ENCODE assay signal across 8 cellular contexts in genomic region chr12:49061157-49061650, GRCh38. TPM values are rescaled to one million over a fixed set of nuclear protein-coding genes. Genes with fewer than 3 reads are reported as not detected.
A peak's percentile ranks its signal among the peaks of the same experiment; 100 is the strongest.
DNase-seq lines count a peak whose midpoint lies in the region; ATAC-seq, FAIRE-seq and TF ChIP-seq lines count a peak whose summit lies in the region.

No MANE protein-coding gene starts in this region.

- H3K27me3 ChIP-seq in OCI-LY3 (ENCODE audit: low read depth, low read length) (no peaks in the 10 kb centered on the region), pancreas (no peaks in the 10 kb centered on the region)

- H3K79me2 ChIP-seq in OCI-LY3 (ENCODE audit: low read length) = peaks cover 53% of the 10 kb centered on the region

- H2AFZ ChIP-seq in OCI-LY3 (ENCODE audit: low read depth, low read length) = peak overlapping the region; percentile 97

- FAIRE-seq in pancreas (lab: Jason Lieb, UNC) (no peak), frontal cortex (lab: Jason Lieb, UNC) (no peak)

- TF ChIP-seq CTCF in OCI-LY3 (IDR thresholded peaks at IDR 0.05; ENCODE audit: low read depth, low read length) (no peak), epithelial cell of esophagus (IDR thresholded peaks at IDR 0.05; ENCODE audit: insufficient read depth, low read depth, low read length, missing control alignments) (no peak), pancreas (IDR thresholded peaks at IDR 0.05) (no peak)

- H3K4me2 ChIP-seq in OCI-LY3 (ENCODE audit: low read length) = peak overlapping the region; percentile 97

- DNase-seq in epithelial cell of esophagus (ENCODE audit: low read depth) (no peak), pancreas (no peak), NCI-H510A (lab: John Stamatoyannopoulos, UW) (no peak), hippocampal formation (lab: John Stamatoyannopoulos, UW) (no peak), frontal cortex (ENCODE audit: low spot score in 2 of 2) (no peak), DMS 273 (lab: John Stamatoyannopoulos, UW; ENCODE audit: unreplicated experiment) (no peak)

- H3K4me3 ChIP-seq in OCI-LY3 (ENCODE audit: low read length) (peak overlapping the region; percentile 96), epithelial cell of esophagus (ENCODE audit: low read length) (peak overlapping the region; percentile 76), pancreas (peak overlapping the region; percentile 93 to 99 (median 95))

- peaks cover 34% of the 10 kb centered on the region for H4K20me1 ChIP-seq in OCI-LY3 (ENCODE audit: insufficient read depth, low read length)

- no peaks in the 10 kb centered on the region for H3K36me3 ChIP-seq in ES-I3 (ENCODE audit: insufficient read depth, low read length)
- peaks cover 3% of the 10 kb centered on the region for H3K36me3 ChIP-seq in OCI-LY3 (replicated peaks; ENCODE audit: low read depth, low read length)
- no peaks in the 10 kb centered on the region for H3K36me3 ChIP-seq in pancreas

- H3K27ac ChIP-seq in OCI-LY3 (ENCODE audit: low read length) = peak overlapping the region; percentile 74
- H3K27ac ChIP-seq in pancreas = peak overlapping the region in 2 of 4 donors; percentile 81 to 93

- intact Hi-C loops in pancreas (cut with DNase I) = no loop called here

- H3K9ac ChIP-seq in ES-I3 (ENCODE audit: low read depth, low read length) (peak overlapping the region; percentile 86), OCI-LY3 (ENCODE audit: low read length) (peak overlapping the region; percentile 93)

- H3K4me1 ChIP-seq in ES-I3 (ENCODE audit: insufficient read depth, low read length) (peaks cover 25% of the 10 kb centered on the region), OCI-LY3 (ENCODE audit: low read length) (peaks cover 31% of the 10 kb centered on the region), pancreas (peaks cover 9 to 20% (median 14%) of the 10 kb centered on the region in 3 donors)

- no peaks in the 10 kb centered on the region for H3K9me3 ChIP-seq in ES-I3 (ENCODE audit: control insufficient read depth, insufficient read depth, low read length)
- no peaks in the 10 kb centered on the region for H3K9me3 ChIP-seq in OCI-LY3 (ENCODE audit: insufficient read depth, low read length)
- no peaks in the 10 kb centered on the region for H3K9me3 ChIP-seq in pancreas

- 4 to 5% methylated on average over 16 of the region's 16 CpGs for WGBS in pancreas, 2 donors

- no peak for ATAC-seq in pancreas

RNA-seq across cellular contexts. Expression of gene KMT2D, which starts 0.6 kb away (rescaled TPM):
- total RNA-seq in pancreas (10 to 100 TPM; 35.8 to 53.0 (median 39.5) TPM), frontal cortex (14.7 TPM)
- polyA plus RNA-seq in pancreas = 10 to 100 TPM; 20.0 to 79.3 TPM

RNA-seq across cellular contexts. Expression of gene RHEBL1, which starts 8.6 kb away (rescaled TPM):
- total RNA-seq in pancreas (under 1 TPM in 3 of 6 donors, not detected in 3; 0.14 to 0.25 (median 0.18) TPM), frontal cortex (1.2 TPM)
- polyA plus RNA-seq in pancreas = under 1 TPM; 0.38 to 0.63 TPM

RNA-seq across cellular contexts. Expression of gene DHH, which starts 33.4 kb away (rescaled TPM):
- total RNA-seq in pancreas (under 1 TPM in 5 of 6 donors, not detected in 1; 0.03 to 0.53 (median 0.24) TPM), frontal cortex (0.41 TPM)
- polyA plus RNA-seq in pancreas = under 1 TPM; 0.11 to 0.14 TPM

RNA-seq across cellular contexts. Expression of gene PRKAG1, which starts 42.6 kb away (rescaled TPM):
- total RNA-seq in pancreas = 10 to 100 TPM; 18.2 to 29.8 (median 24.1) TPM
- 10 to 100 TPM; 27.7 to 33.4 TPM for polyA plus RNA-seq in pancreas
- 29.3 TPM for total RNA-seq in frontal cortex

RNA-seq across cellular contexts. Expression of gene LMBR1L, which starts 49.4 kb away (rescaled TPM):
- total RNA-seq in pancreas (10 to 100 TPM; 12.9 to 37.6 (median 20.4) TPM), frontal cortex (83.6 TPM)
- polyA plus RNA-seq in pancreas = 10 to 100 TPM; 46.6 to 76.5 TPM
